In genomic region chr19:10379880-10380310, GRCh38 we compare ENCODE assay signal across 8 cellular contexts. TPM values are rescaled to one million over a fixed set of nuclear protein-coding genes. Genes with fewer than 3 reads are reported as not detected.
A peak's percentile ranks its signal among the peaks of the same experiment; 100 is the strongest.
DNase-seq lines count a peak whose midpoint lies in the region; ATAC-seq and TF ChIP-seq lines count a peak whose summit lies in the region.

No MANE protein-coding gene starts in this region.

- DNase-seq in T-helper 2 cell treated with Interferon-gamma antibody and Interleukin-4, amounts not matched to agents 5 μg/mL and 100 μg/mL, for 36 hours (ENCODE audit: low spot score), result no peak
- DNase-seq in T-helper 2 cell (no peak), stomach (no peak), NCI-H524 (lab: John Stamatoyannopoulos, UW) (no peak), NCI-H526 treated with DMSO at 0.1 percent for 48 hours (lab: John Stamatoyannopoulos, UW) (no peak)
- no peak for DNase-seq in activated CD4-positive, alpha-beta memory T cell treated with anti-CD3 and anti-CD28 coated beads for 36 hours

- H3K4me3 Mint-ChIP-seq in T-helper 2 cell treated with Interferon-gamma antibody and Interleukin-4, amounts not matched to agents 5 μg/mL and 100 μg/mL, for 36 hours, result peak overlapping the region; percentile 97
- peak overlapping the region; percentile 88 for H3K4me3 Mint-ChIP-seq in activated CD4-positive, alpha-beta memory T cell treated with anti-CD3 and anti-CD28 coated beads for 36 hours

- H3K27me3 ChIP-seq in iPS-15b (ENCODE audit: control insufficient read depth, insufficient read depth, low read length) (no peaks in the 10 kb centered on the region), stomach (no peaks in the 10 kb centered on the region)

- TF ChIP-seq CTCF in stomach (IDR thresholded peaks at IDR 0.05), result no peak

- H3K27ac ChIP-seq in stomach, result peak overlapping the region; percentile 90 to 94 (median 91)

- H3K36me3 Mint-ChIP-seq in T-helper 2 cell treated with Interferon-gamma antibody and Interleukin-4, amounts not matched to agents 5 μg/mL and 100 μg/mL, for 36 hours (ENCODE audit: low read depth), result peaks cover 26% of the 10 kb centered on the region
- H3K36me3 Mint-ChIP-seq in activated CD4-positive, alpha-beta memory T cell treated with anti-CD3 and anti-CD28 coated beads for 36 hours, result peaks cover 19% of the 10 kb centered on the region

- peaks cover 18% of the 10 kb centered on the region for H3K4me1 Mint-ChIP-seq in T-helper 2 cell treated with Interferon-gamma antibody and Interleukin-4, amounts not matched to agents 5 μg/mL and 100 μg/mL, for 36 hours (ENCODE audit: low read depth)
- H3K4me1 Mint-ChIP-seq in activated CD4-positive, alpha-beta memory T cell treated with anti-CD3 and anti-CD28 coated beads for 36 hours (ENCODE audit: low read depth), result peaks cover 20% of the 10 kb centered on the region

- no peaks in the 10 kb centered on the region for H3K9me3 Mint-ChIP-seq in T-helper 2 cell treated with Interferon-gamma antibody and Interleukin-4, amounts not matched to agents 5 μg/mL and 100 μg/mL, for 36 hours
- no peaks in the 10 kb centered on the region for H3K9me3 Mint-ChIP-seq in activated CD4-positive, alpha-beta memory T cell treated with anti-CD3 and anti-CD28 coated beads for 36 hours

- no peak for TF ChIP-seq EP300 in stomach (IDR thresholded peaks at IDR 0.05)

- no peaks in the 10 kb centered on the region for H3K27me3 Mint-ChIP-seq in T-helper 2 cell treated with Interferon-gamma antibody and Interleukin-4, amounts not matched to agents 5 μg/mL and 100 μg/mL, for 36 hours (ENCODE audit: low read depth)
- H3K27me3 Mint-ChIP-seq in activated CD4-positive, alpha-beta memory T cell treated with anti-CD3 and anti-CD28 coated beads for 36 hours, result no peaks in the 10 kb centered on the region

- CTCF ChIA-PET in activated CD4-positive, alpha-beta memory T cell treated with anti-CD3 and anti-CD28 coated beads for 36 hours (lab: Charles Lee), result interaction anchor here (0.6 to 4.6 kb wide), 8 partner anchors 9 to 699 kb away, joined by 3 to 33 read pairs (median 12); partner anchors contain the start of genes CDC37 and ICAM1

- H3K27ac Mint-ChIP-seq in T-helper 2 cell treated with Interferon-gamma antibody and Interleukin-4, amounts not matched to agents 5 μg/mL and 100 μg/mL, for 36 hours, result peak overlapping the region; percentile 95
- peak overlapping the region; percentile 88 for H3K27ac Mint-ChIP-seq in activated CD4-positive, alpha-beta memory T cell treated with anti-CD3 and anti-CD28 coated beads for 36 hours

- POLR2A ChIA-PET in activated CD4-positive, alpha-beta memory T cell treated with anti-CD3 and anti-CD28 coated beads for 36 hours (lab: Charles Lee), result interaction anchor here (0.6 to 2.7 kb wide), 8 partner anchors 9 to 143 kb away, joined by 3 to 20 read pairs (median 6); partner anchors contain the start of gene ICAM1

- no peak for TF ChIP-seq POLR2A in stomach (IDR thresholded peaks at IDR 0.05)

- peak overlapping the region; percentile 87 for H3K9ac ChIP-seq in iPS-15b (ENCODE audit: low read depth, low read length)

- peak overlapping the region; percentile 95 for H3K4me3 ChIP-seq in iPS-15b (ENCODE audit: low read depth, low read length)
- H3K4me3 ChIP-seq in stomach, result peak overlapping the region; percentile 74 to 97 (median 90)

- intact Hi-C loops in activated CD4-positive, alpha-beta memory T cell treated with anti-CD3 and anti-CD28 coated beads for 36 hours (cut with micrococcal nuclease), result loop anchor here (1.0 to 2.0 kb wide), 5 partner anchors 23 to 121 kb away; partner anchors contain the start of genes CDC37, ICAM1 and RAVER1
- intact Hi-C loops in stomach (cut with DNase I; ENCODE audit: low total_unique reads), result loop anchor here (10.0 kb wide), 1 partner anchor 55 kb away; no protein-coding TSS in a partner anchor

- H3K9me3 ChIP-seq in iPS-15b (ENCODE audit: control insufficient read depth, insufficient read depth, low read length) (no peaks in the 10 kb centered on the region), stomach (no peaks in the 10 kb centered on the region)

- peaks cover 2% of the 10 kb centered on the region for H3K4me1 ChIP-seq in iPS-15b (ENCODE audit: control insufficient read depth, insufficient read depth, low read length)
- peaks cover 10 to 26% (median 19%) of the 10 kb centered on the region in 4 donors for H3K4me1 ChIP-seq in stomach

- ATAC-seq in HG02970 (IDR thresholded peaks at IDR 0.05; ENCODE audit: low FRiP score, unreplicated experiment), result no peak

- H3K36me3 ChIP-seq in iPS-15b (ENCODE audit: control insufficient read depth, insufficient read depth, low read length) (peaks cover 9% of the 10 kb centered on the region), stomach (peaks cover 10 to 36% (median 30%) of the 10 kb centered on the region in 4 donors)

- WGBS in stomach, 5 donors, result 0 to 1% (median 1%) methylated on average over 7 to 9 of the region's 9 CpGs

RNA-seq across cellular contexts. Expression of gene TYK2, which starts 0.5 kb away (rescaled TPM):
- 100 to 1,000 TPM; 168 to 186 TPM for total RNA-seq in activated CD4-positive, alpha-beta memory T cell treated with anti-CD3 and anti-CD28 coated beads for 36 hours
- total RNA-seq in stomach, result 100 to 1,000 TPM in 4 of 5 donors, 10 to 100 TPM in 1; 45.2 to 365 (median 314) TPM
- 100 to 1,000 TPM in 2 of 3 donors, 10 to 100 TPM in 1; 88.8 to 144 (median 107) TPM for polyA plus RNA-seq in stomach

RNA-seq across cellular contexts. Expression of gene CDC37, which starts 23.4 kb away (rescaled TPM):
- 100 to 1,000 TPM; 189 to 207 TPM for total RNA-seq in activated CD4-positive, alpha-beta memory T cell treated with anti-CD3 and anti-CD28 coated beads for 36 hours
- 100 to 1,000 TPM in 4 of 5 donors, 10 to 100 TPM in 1; 84.3 to 390 (median 174) TPM for total RNA-seq in stomach
- 100 to 1,000 TPM; 145 to 179 (median 164) TPM for polyA plus RNA-seq in stomach

RNA-seq across cellular contexts. Expression of gene PDE4A, which starts 40.4 kb away (rescaled TPM):
- total RNA-seq in activated CD4-positive, alpha-beta memory T cell treated with anti-CD3 and anti-CD28 coated beads for 36 hours, result 10 to 100 TPM; 15.7 to 17.5 TPM
- 10 to 100 TPM in 2 of 5 donors, 1 to 10 TPM in 3; 2.3 to 30.7 (median 8.9) TPM for total RNA-seq in stomach
- 10 to 100 TPM in 2 of 3 donors, 1 to 10 TPM in 1; 5.0 to 12.9 (median 11.0) TPM for polyA plus RNA-seq in stomach

RNA-seq across cellular contexts. Expression of gene ICAM3, which starts 40.5 kb away (rescaled TPM):
- 100 to 1,000 TPM; 125 to 132 TPM for total RNA-seq in activated CD4-positive, alpha-beta memory T cell treated with anti-CD3 and anti-CD28 coated beads for 36 hours
- 10 to 100 TPM in 1 of 5 donors, 1 to 10 TPM in 3, not detected in 1; 3.5 to 17.1 (median 7.4) TPM for total RNA-seq in stomach
- polyA plus RNA-seq in stomach, result 10 to 100 TPM in 1 of 3 donors, 1 to 10 TPM in 2; 8.5 to 10.5 (median 10.0) TPM

RNA-seq across cellular contexts. Expression of gene RAVER1, which starts 46.6 kb away (rescaled TPM):
- 10 to 100 TPM; 81.5 to 85.0 TPM for total RNA-seq in activated CD4-positive, alpha-beta memory T cell treated with anti-CD3 and anti-CD28 coated beads for 36 hours
- 10 to 100 TPM in 4 of 5 donors, 1 to 10 TPM in 1; 7.5 to 74.7 (median 21.4) TPM for total RNA-seq in stomach
- 1 to 10 TPM; 3.3 to 9.3 (median 7.2) TPM for polyA plus RNA-seq in stomach
